Comparison of ENCODE assay signal across 1 cellular context in genomic region chr5:680836-681235, GRCh38. TPM values are rescaled to one million over a fixed set of nuclear protein-coding genes. Genes with fewer than 3 reads are reported as not detected.
"Had no signal": no experiment of that assay in that cellular context is flagged by ENCODE, and none has a peak within 500 bp of the region (broad histone marks: within the 10 kb centered on the region; RNA-seq: fewer than 3 reads in every experiment).

No MANE protein-coding gene starts in this region.

RNA-seq across cellular contexts. Expression of gene TPPP, which starts 12.3 kb away (rescaled TPM):
- total RNA-seq: smooth muscle cell had no signal
